In the genomic region with DNA sequence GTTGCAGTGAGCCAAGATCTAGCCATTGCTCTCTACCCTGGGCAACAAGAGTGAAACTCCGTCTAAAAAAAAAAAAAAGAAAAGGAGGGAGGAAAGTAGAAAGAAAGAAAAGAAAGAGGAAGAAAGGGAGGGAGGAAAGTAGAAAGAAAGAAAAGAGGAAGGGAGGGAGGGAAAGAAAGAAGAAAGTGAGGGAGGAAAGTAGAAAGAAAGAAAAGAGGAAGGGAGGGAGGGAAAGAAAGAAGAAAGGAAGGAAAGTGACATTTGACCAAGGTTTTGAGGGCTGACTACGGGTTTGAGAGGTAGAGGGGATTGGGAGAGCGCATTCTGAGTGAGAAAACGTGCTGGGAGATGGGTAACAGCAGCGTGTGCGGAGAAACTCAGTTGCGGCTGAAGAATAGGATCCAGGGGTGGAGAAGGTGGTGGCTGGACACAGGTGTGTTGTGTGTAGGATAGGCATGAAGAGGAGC, we compare ENCODE assay signal across 2 cellular contexts.
TF ChIP-seq lines count a peak whose summit lies in the region.

No MANE protein-coding gene starts in this region.

TF ChIP-seq in A549, 52 proteins besides CTCF, POLR2A, EP300 and RAD21 (continued from another document):
- TF ChIP-seq HES2 (IDR thresholded peaks at IDR 0.05): no peak
- no peak for TF ChIP-seq SMC3 (IDR thresholded peaks at IDR 0.05)
- TF ChIP-seq KDM1A (IDR thresholded peaks at IDR 0.05; ENCODE audit: low read depth): no peak
- TF ChIP-seq, protein P1, sequence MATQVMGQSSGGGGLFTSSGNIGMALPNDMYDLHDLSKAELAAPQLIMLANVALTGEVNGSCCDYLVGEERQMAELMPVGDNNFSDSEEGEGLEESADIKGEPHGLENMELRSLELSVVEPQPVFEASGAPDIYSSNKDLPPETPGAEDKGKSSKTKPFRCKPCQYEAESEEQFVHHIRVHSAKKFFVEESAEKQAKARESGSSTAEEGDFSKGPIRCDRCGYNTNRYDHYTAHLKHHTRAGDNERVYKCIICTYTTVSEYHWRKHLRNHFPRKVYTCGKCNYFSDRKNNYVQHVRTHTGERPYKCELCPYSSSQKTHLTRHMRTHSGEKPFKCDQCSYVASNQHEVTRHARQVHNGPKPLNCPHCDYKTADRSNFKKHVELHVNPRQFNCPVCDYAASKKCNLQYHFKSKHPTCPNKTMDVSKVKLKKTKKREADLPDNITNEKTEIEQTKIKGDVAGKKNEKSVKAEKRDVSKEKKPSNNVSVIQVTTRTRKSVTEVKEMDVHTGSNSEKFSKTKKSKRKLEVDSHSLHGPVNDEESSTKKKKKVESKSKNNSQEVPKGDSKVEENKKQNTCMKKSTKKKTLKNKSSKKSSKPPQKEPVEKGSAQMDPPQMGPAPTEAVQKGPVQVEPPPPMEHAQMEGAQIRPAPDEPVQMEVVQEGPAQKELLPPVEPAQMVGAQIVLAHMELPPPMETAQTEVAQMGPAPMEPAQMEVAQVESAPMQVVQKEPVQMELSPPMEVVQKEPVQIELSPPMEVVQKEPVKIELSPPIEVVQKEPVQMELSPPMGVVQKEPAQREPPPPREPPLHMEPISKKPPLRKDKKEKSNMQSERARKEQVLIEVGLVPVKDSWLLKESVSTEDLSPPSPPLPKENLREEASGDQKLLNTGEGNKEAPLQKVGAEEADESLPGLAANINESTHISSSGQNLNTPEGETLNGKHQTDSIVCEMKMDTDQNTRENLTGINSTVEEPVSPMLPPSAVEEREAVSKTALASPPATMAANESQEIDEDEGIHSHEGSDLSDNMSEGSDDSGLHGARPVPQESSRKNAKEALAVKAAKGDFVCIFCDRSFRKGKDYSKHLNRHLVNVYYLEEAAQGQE (IDR thresholded peaks at IDR 0.05): no peak

TF ChIP-seq in K562, 482 proteins besides CTCF, POLR2A, EP300 and RAD21:
- TF ChIP-seq GABPA (tag; conservative IDR thresholded peaks at IDR 0.05; ENCODE audit: low read depth) (no peak), XRCC4 (IDR thresholded peaks at IDR 0.05; ENCODE audit: extremely low read depth, insufficient read depth, insufficient read length) (no peak), UBTF (IDR thresholded peaks at IDR 0.05; ENCODE audit: borderline replicate concordance in 1 of 2, low read depth in 2 of 2, low read length in 2 of 2) (no peak), HCFC1 (IDR thresholded peaks at IDR 0.05; ENCODE audit: low read depth, low read length) (no peak), MTA1 (IDR thresholded peaks at IDR 0.05; ENCODE audit: borderline replicate concordance) (0 out of 2 replicates have a peak, but pooled peaks have one; percentile 28)
- TF ChIP-seq, protein P2, sequence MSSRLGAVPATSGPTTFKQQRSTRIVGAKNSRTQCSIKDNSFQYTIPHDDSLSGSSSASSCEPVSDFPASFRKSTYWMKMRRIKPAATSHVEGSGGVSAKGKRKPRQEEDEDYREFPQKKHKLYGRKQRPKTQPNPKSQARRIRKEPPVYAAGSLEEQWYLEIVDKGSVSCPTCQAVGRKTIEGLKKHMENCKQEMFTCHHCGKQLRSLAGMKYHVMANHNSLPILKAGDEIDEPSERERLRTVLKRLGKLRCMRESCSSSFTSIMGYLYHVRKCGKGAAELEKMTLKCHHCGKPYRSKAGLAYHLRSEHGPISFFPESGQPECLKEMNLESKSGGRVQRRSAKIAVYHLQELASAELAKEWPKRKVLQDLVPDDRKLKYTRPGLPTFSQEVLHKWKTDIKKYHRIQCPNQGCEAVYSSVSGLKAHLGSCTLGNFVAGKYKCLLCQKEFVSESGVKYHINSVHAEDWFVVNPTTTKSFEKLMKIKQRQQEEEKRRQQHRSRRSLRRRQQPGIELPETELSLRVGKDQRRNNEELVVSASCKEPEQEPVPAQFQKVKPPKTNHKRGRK (tag; IDR thresholded peaks at IDR 0.05): peak; percentile 63
